11 cellular contexts compared by ENCODE assay signal in genomic region chr11:8533332-8533731, GRCh38.
A peak's percentile ranks its signal among the peaks of the same experiment; 100 is the strongest.
DNase-seq lines count a peak whose midpoint lies in the region; ATAC-seq and TF ChIP-seq lines count a peak whose summit lies in the region.
"Had no signal": no experiment of that assay in that cellular context is flagged by ENCODE, and none has a peak within 500 bp of the region (broad histone marks: within the 10 kb centered on the region; RNA-seq: fewer than 3 reads in every experiment).

No MANE protein-coding gene starts in this region.

- intact Hi-C loops in natural killer cell (cut with micrococcal nuclease) (no loop called here), left lung (cut with DNase I) (no loop called here)

- no peak overlapping the region for H3K4me3 ChIP-seq in BLaER1 treated with 17β-estradiol and CSF1 and Interleukin-3, amounts not matched to agents 10 nM and 100 nM
- no peak overlapping the region for H3K4me3 ChIP-seq in left lung
- H3K4me3 ChIP-seq: pancreas had no signal

- peaks cover 0 to 12% (median 6%) of the 10 kb centered on the region in 10 experiments; a peak in 11 of 20 replicates for H3K4me1 ChIP-seq in BLaER1 treated with 17β-estradiol and CSF1 and Interleukin-3, amounts not matched to agents 10 nM and 100 nM
- no peaks in the 10 kb centered on the region for H3K4me1 ChIP-seq in left lung
- H3K4me1 ChIP-seq: pancreas had no signal

- no peaks in the 10 kb centered on the region for H3K36me3 Mint-ChIP-seq in natural killer cell
- H3K36me3 Mint-ChIP-seq in T-helper 2 cell treated with Interferon-gamma antibody and Interleukin-4, amounts not matched to agents 5 μg/mL and 100 μg/mL, for 36 hours (ENCODE audit: low read depth), result no peaks in the 10 kb centered on the region

- H3K4me2 ChIP-seq in BLaER1 treated with 17β-estradiol and CSF1 and Interleukin-3, amounts not matched to agents 10 nM and 100 nM, result peak overlapping the region in 8 of 11 experiments; percentile 3 to 54 (median 26); a peak in 10 of 22 replicates

- no peaks in the 10 kb centered on the region for H3K27me3 ChIP-seq in BLaER1 treated with 17β-estradiol and CSF1 and Interleukin-3, amounts not matched to agents 10 nM and 100 nM
- H3K27me3 ChIP-seq in left lung, result no peaks in the 10 kb centered on the region
- H3K27me3 ChIP-seq: BE2C, pancreas had no signal

- no peaks in the 10 kb centered on the region for H4K20me1 ChIP-seq in BLaER1 treated with 17β-estradiol and CSF1 and Interleukin-3, amounts not matched to agents 10 nM and 100 nM

- no peak overlapping the region; a peak in 1 of 22 replicates for H3K9ac ChIP-seq in BLaER1 treated with 17β-estradiol and CSF1 and Interleukin-3, amounts not matched to agents 10 nM and 100 nM

- TF ChIP-seq CTCF in natural killer cell (IDR thresholded peaks at IDR 0.05), result no peak
- no peak for TF ChIP-seq CTCF in left lung (IDR thresholded peaks at IDR 0.05)

- H3K4me1 Mint-ChIP-seq in natural killer cell, result no peaks in the 10 kb centered on the region
- H3K4me1 Mint-ChIP-seq in T-helper 2 cell treated with Interferon-gamma antibody and Interleukin-4, amounts not matched to agents 5 μg/mL and 100 μg/mL, for 36 hours (ENCODE audit: low read depth), result no peaks in the 10 kb centered on the region

- no peaks in the 10 kb centered on the region for H3K9me3 ChIP-seq in BLaER1 treated with 17β-estradiol and CSF1 and Interleukin-3, amounts not matched to agents 10 nM and 100 nM (replicated peaks in 1 of 11)
- no peaks in the 10 kb centered on the region for H3K9me3 ChIP-seq in left lung
- H3K9me3 ChIP-seq: BE2C, pancreas had no signal

- H3K36me3 ChIP-seq in BLaER1 treated with 17β-estradiol and CSF1 and Interleukin-3, amounts not matched to agents 10 nM and 100 nM, result no peaks in the 10 kb centered on the region
- no peaks in the 10 kb centered on the region for H3K36me3 ChIP-seq in left lung
- H3K36me3 ChIP-seq: BE2C, pancreas had no signal

- no peaks in the 10 kb centered on the region for H3K9me3 Mint-ChIP-seq in natural killer cell
- no peaks in the 10 kb centered on the region for H3K9me3 Mint-ChIP-seq in T-helper 2 cell treated with Interferon-gamma antibody and Interleukin-4, amounts not matched to agents 5 μg/mL and 100 μg/mL, for 36 hours

- H3K27ac Mint-ChIP-seq in natural killer cell, result no peak overlapping the region
- H3K27ac Mint-ChIP-seq in T-helper 2 cell treated with Interferon-gamma antibody and Interleukin-4, amounts not matched to agents 5 μg/mL and 100 μg/mL, for 36 hours, result no peak overlapping the region

- peak; percentile 17 for DNase-seq in NCI-H82 (lab: John Stamatoyannopoulos, UW)
- DNase-seq in natural killer cell, result no peak
- DNase-seq in left lung, result no peak
- no peak for DNase-seq in activated gamma-delta T cell treated with Interleukin-2 at 50 U/mL for 16 hours
- no peak for DNase-seq in T-helper 2 cell treated with Interferon-gamma antibody and Interleukin-4, amounts not matched to agents 5 μg/mL and 100 μg/mL, for 36 hours (ENCODE audit: low spot score)
- DNase-seq: BE2C, pancreas had no signal

- no peak overlapping the region for H3K27ac ChIP-seq in BLaER1 treated with 17β-estradiol and CSF1 and Interleukin-3, amounts not matched to agents 10 nM and 100 nM
- no peak overlapping the region for H3K27ac ChIP-seq in left lung
- H3K27ac ChIP-seq: HL-60, pancreas had no signal

- ATAC-seq in GM19035 (IDR thresholded peaks at IDR 0.05; ENCODE audit: unreplicated experiment) (peak; percentile 63), HG02943 (IDR thresholded peaks at IDR 0.05; ENCODE audit: low read depth, unreplicated experiment) (peak; percentile 77), natural killer cell (no peak), left lung (no peak)
- ATAC-seq: pancreas had no signal

- H3K27me3 Mint-ChIP-seq in natural killer cell (ENCODE audit: low read depth in 2 of 2), result peaks cover 5 to 28% of the 10 kb centered on the region in 2 donors
- no peaks in the 10 kb centered on the region for H3K27me3 Mint-ChIP-seq in T-helper 2 cell treated with Interferon-gamma antibody and Interleukin-4, amounts not matched to agents 5 μg/mL and 100 μg/mL, for 36 hours (ENCODE audit: low read depth)

- H3K4me3 Mint-ChIP-seq in natural killer cell, result no peak overlapping the region
- no peak overlapping the region for H3K4me3 Mint-ChIP-seq in T-helper 2 cell treated with Interferon-gamma antibody and Interleukin-4, amounts not matched to agents 5 μg/mL and 100 μg/mL, for 36 hours

Comparison
In these comparisons a context has a peak if more than half of its experiments do, and no peak if none do; other contexts are left out.
1. ATAC-seq: peak in GM19035 (single experiment) and HG02943 (single experiment); none in natural killer cell (0 of 3) and left lung (single experiment).